In the genomic region with DNA sequence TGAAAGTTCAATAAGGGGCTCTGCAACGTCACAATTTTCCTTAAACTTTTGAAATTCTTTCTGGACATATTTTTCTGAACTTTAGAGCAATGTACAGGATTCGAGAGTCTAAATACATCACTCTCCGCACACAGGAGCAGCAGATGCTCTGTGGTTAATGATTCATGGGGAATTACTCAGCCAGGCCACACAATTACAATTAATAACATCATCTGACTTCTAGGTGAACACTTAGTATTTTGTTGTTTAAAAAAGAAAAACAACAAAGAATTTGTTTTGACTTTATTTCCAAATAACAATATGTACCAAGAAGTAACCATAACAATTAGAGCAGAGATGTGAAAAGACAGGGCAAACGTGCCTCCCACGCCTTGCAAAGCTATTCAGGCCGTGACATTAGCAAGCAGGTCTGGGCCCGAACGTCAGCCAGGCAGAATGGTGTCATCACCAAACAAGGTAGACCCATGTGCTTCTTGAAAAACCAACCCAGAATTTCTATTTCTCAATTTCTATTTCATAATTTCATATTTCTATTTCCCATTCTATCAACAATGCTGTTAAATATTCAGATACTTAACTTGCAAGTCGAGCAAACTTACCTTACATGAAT, we compare ENCODE assay signal across 14 cellular contexts.
A peak's percentile ranks its signal among the peaks of the same experiment; 100 is the strongest.
DNase-seq lines count a peak whose midpoint lies in the region; ATAC-seq and TF ChIP-seq lines count a peak whose summit lies in the region.
"Had no signal": no experiment of that assay in that cellular context is flagged by ENCODE, and none has a peak within 500 bp of the region (broad histone marks: within the 10 kb centered on the region; RNA-seq: fewer than 3 reads in every experiment).

No MANE protein-coding gene starts in this region.

- H3K4me1 Mint-ChIP-seq in nephron progenitor cell = peaks cover 12% of the 10 kb centered on the region

- H3K4me3 Mint-ChIP-seq in nephron progenitor cell = no peak overlapping the region

- TF ChIP-seq POLR2A in thyroid gland (IDR thresholded peaks at IDR 0.05) = no peak

- H3K27ac Mint-ChIP-seq in nephron progenitor cell = no peak overlapping the region

- peaks cover 8% of the 10 kb centered on the region for H3K9me3 Mint-ChIP-seq in nephron progenitor cell

- WGBS in thyroid gland, 2 donors = 86 to 89% methylated on average over 9 of the region's 9 CpGs

- H3K27me3 Mint-ChIP-seq in nephron progenitor cell (ENCODE audit: low read depth, poor library complexity) = peaks cover 6% of the 10 kb centered on the region

- H3K9me3 ChIP-seq in thyroid gland = no peaks in the 10 kb centered on the region
- H3K9me3 ChIP-seq: mucosa of descending colon had no signal

- intact Hi-C loops in thyroid gland (cut with DNase I) = no loop called here
- intact Hi-C loops in posterior vena cava (cut with DNase I) = no loop called here

- H3K27ac ChIP-seq in thyroid gland = no peak overlapping the region

- in situ Hi-C loops in astrocyte of the spinal cord (cut with HindIII; ENCODE audit: low sequenced_read_pairs) = no loop called here

- H3K4me3 ChIP-seq in astrocyte of the spinal cord (ENCODE audit: low read depth, low read length) (no peak overlapping the region), thyroid gland (replicated peaks in 1 of 3) (no peak overlapping the region)
- H3K4me3 ChIP-seq: mucosa of descending colon had no signal

- ATAC-seq in HG03039 (IDR thresholded peaks at IDR 0.05; ENCODE audit: unreplicated experiment) = no peak
- ATAC-seq: mucosa of descending colon; stimulated activated naive CD8-positive, alpha-beta T cell treated with anti-CD3 and anti-CD28 coated beads, Interleukin-15, Interleukin-2, amounts not matched to agents 100 U/mL and 50 U/mL, for 24 hours had no signal

- TF ChIP-seq CTCF in astrocyte of the spinal cord (IDR thresholded peaks at IDR 0.05; ENCODE audit: low read depth, low read length) = no peak
- no peak for TF ChIP-seq CTCF in thyroid gland (IDR thresholded peaks at IDR 0.05)
- no peak for TF ChIP-seq CTCF in nephron progenitor cell (IDR thresholded peaks at IDR 0.05)

- no peaks in the 10 kb centered on the region for H3K36me3 Mint-ChIP-seq in nephron progenitor cell (ENCODE audit: low read depth)

- H3K27me3 ChIP-seq in thyroid gland = no peaks in the 10 kb centered on the region

- DNase-seq in AG08395 (ENCODE audit: low spot score) = peak; percentile 53
- DNase-seq in HPDE6-E6E7 (ENCODE audit: extremely low spot score) = peak; percentile 73
- peak; percentile 61 for DNase-seq in astrocyte of the spinal cord (ENCODE audit: low read depth, low spot score)
- peak; percentile 35 for DNase-seq in hepatic stellate cell (ENCODE audit: low spot score)
- no peak for DNase-seq in thyroid gland
- DNase-seq in posterior vena cava (ENCODE audit: low spot score) = no peak
- no peak for DNase-seq in nephron progenitor cell
- DNase-seq: aorta; GDM1; mucosa of descending colon; NCI-H2081 treated with DMSO at 0.1 percent for 48 hours; stimulated activated CD4-positive, alpha-beta T cell treated with anti-CD3 and anti-CD28 coated beads, Interleukin-4, amount 100 ng/mL, for 1 hour; stimulated activated naive CD8-positive, alpha-beta T cell treated with anti-CD3 and anti-CD28 coated beads, Interleukin-15, Interleukin-2, amounts not matched to agents 100 U/mL and 50 U/mL, for 24 hours had no signal

- H3K4me1 ChIP-seq in thyroid gland = no peaks in the 10 kb centered on the region

- H3K36me3 ChIP-seq in thyroid gland = no peaks in the 10 kb centered on the region

Comparison
In these comparisons a context has a peak if more than half of its experiments do, and no peak if none do; other contexts are left out.
1. DNase-seq: peak in AG08395 (single experiment), HPDE6-E6E7 (single experiment), astrocyte of the spinal cord (single experiment) and hepatic stellate cell (single experiment); none in thyroid gland (0 of 2), posterior vena cava (single experiment) and nephron progenitor cell (single experiment).